In the genomic region with DNA sequence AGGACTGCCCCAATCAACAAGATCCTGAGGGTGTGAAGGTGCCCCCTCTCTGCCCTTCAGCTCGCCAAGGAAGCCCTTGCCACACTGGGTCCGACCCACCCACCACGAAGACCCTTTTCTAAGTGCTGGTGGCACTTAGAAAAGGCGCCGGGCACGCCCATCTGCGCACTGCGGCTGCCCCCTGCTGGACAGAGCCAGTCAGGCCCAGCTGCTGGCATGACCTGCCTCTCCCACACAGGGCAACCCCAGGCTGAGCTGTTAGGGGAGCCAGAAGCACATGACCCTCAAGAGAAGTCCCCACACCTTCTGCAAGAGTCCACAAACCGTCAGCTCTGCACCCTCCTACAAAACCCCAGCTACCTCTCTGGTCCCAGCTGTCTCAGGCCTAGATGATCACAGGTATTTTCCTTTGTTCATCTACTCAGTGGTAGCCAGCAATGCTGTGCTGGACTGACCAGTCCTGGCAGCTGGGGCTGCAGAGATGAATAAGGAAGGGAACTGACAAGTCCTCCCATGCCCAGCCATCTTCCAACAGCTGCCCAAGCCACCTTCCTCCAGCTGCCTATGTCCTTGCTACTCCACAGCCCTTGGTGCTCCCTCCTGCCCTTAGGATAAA, we compare ENCODE assay signal across 9 cellular contexts. TPM values are rescaled to one million over a fixed set of nuclear protein-coding genes. Genes with fewer than 3 reads are reported as not detected.
A peak's percentile ranks its signal among the peaks of the same experiment; 100 is the strongest.
DNase-seq lines count a peak whose midpoint lies in the region; ATAC-seq, FAIRE-seq and TF ChIP-seq lines count a peak whose summit lies in the region.
"Had no signal": no experiment of that assay in that cellular context is flagged by ENCODE, and none has a peak within 500 bp of the region (broad histone marks: within the 10 kb centered on the region; RNA-seq: fewer than 3 reads in every experiment).

No MANE protein-coding gene starts in this region.

- H3K27me3 ChIP-seq in K562 (ENCODE audit: control insufficient read depth in 2 of 2, insufficient read depth in 2 of 2, low read length in 2 of 2) = peaks cover 21 to 60% of the 10 kb centered on the region in 2 experiments; a peak in 4 of 5 replicates
- H3K27me3 ChIP-seq: BLaER1 treated with 17β-estradiol and CSF1 and Interleukin-3, amounts not matched to agents 10 nM and 100 nM had no signal

- H3K4me1 ChIP-seq in K562 (replicated peaks in 1 of 2; ENCODE audit: control insufficient read depth in 2 of 2, insufficient read depth in 2 of 2, low read length in 2 of 2) = peaks cover 0 to 9% of the 10 kb centered on the region in 2 experiments; a peak in 3 of 5 replicates

- H3K9me3 ChIP-seq in K562 (replicated peaks; ENCODE audit: control insufficient read depth, insufficient read depth, low read depth, low read length) = no peaks in the 10 kb centered on the region; the same call in 1 of the 2 replicates
- H3K9me3 ChIP-seq: BLaER1 treated with 17β-estradiol and CSF1 and Interleukin-3, amounts not matched to agents 10 nM and 100 nM had no signal

- H3K36me3 ChIP-seq in K562 (ENCODE audit: control insufficient read depth, insufficient read depth, low read length) = no peaks in the 10 kb centered on the region
- H3K36me3 ChIP-seq: BLaER1 treated with 17β-estradiol and CSF1 and Interleukin-3, amounts not matched to agents 10 nM and 100 nM had no signal

- peak overlapping the region in 1 of 2 experiments; percentile 46; a peak in 1 of 4 replicates for H3K9ac ChIP-seq in K562 (ENCODE audit: insufficient read depth in 1 of 2, low read depth in 2 of 2, low read length in 2 of 2)
- H3K9ac ChIP-seq: BLaER1 treated with 17β-estradiol and CSF1 and Interleukin-3, amounts not matched to agents 10 nM and 100 nM had no signal

- intact Hi-C loops in K562 (cut with micrococcal nuclease) = loop anchor here (1.0 to 10.0 kb wide), 6 partner anchors 43 to 880 kb away; no protein-coding TSS in a partner anchor

- peak; percentile 93 for ATAC-seq in K562
- no peak for ATAC-seq in GM19452 (IDR thresholded peaks at IDR 0.05; ENCODE audit: unreplicated experiment)

- H3K79me2 ChIP-seq in K562 (ENCODE audit: control insufficient read depth, insufficient read depth, low read length) = no peaks in the 10 kb centered on the region

- 0% methylated on average over 9 of the region's 9 CpGs for WGBS in K562 (ENCODE audit: insufficient coverage, low coverage, missing lambda C conversion rate)

- POLR2A ChIA-PET in K562 (lab: Yijun Ruan, JAX) = interaction anchor here (0.7 to 1.0 kb wide), 3 partner anchors 45 to 318 kb away, joined by 3 to 4 read pairs (median 3); no protein-coding TSS in a partner anchor

- H3K4me2 ChIP-seq in K562 (ENCODE audit: insufficient read depth, low read length) = no peak overlapping the region
- H3K4me2 ChIP-seq: BLaER1 treated with 17β-estradiol and CSF1 and Interleukin-3, amounts not matched to agents 10 nM and 100 nM had no signal

- H3K4me3 ChIP-seq in K562 = no peak overlapping the region
- H3K4me3 ChIP-seq: BLaER1 treated with 17β-estradiol and CSF1 and Interleukin-3, amounts not matched to agents 10 nM and 100 nM had no signal

- H3K9me3 Mint-ChIP-seq in immature natural killer cell = no peaks in the 10 kb centered on the region

- TF ChIP-seq RAD21 in K562 (CRISPR knock-in tag; conservative IDR thresholded peaks at IDR 0.05 in 1 of 2, IDR thresholded peaks at IDR 0.05 in 1 of 2) = peak; percentile 87 to 96

- no peak for TF ChIP-seq POLR2A in K562 (conservative IDR thresholded peaks at IDR 0.05)

- H3K4me3 Mint-ChIP-seq in immature natural killer cell = no peak overlapping the region

- no peak overlapping the region for H3K27ac Mint-ChIP-seq in immature natural killer cell

- peak; percentile 92 to 97 (median 95) for TF ChIP-seq CTCF in K562 (IDR thresholded peaks at IDR 0.05 in 2 of 3, conservative IDR thresholded peaks at IDR 0.05 in 1 of 3; ENCODE audit: insufficient read depth in 2 of 3, low read depth in 1 of 3, low read length in 3 of 3)

- DNase-seq in NCI-H187 (lab: John Stamatoyannopoulos, UW) (peak; percentile 11 to 20), NCI-H187 treated with DMSO at 0.1 percent for 48 hours (lab: John Stamatoyannopoulos, UW) (no peak), NCI-H1105 (lab: John Stamatoyannopoulos, UW) (peak; percentile 46), UCSD-AML1 (lab: John Stamatoyannopoulos, UW; ENCODE audit: unreplicated experiment) (peak; percentile 61), K562 (ENCODE audit: extremely low read depth in 1 of 4, low spot score in 3 of 4) (peak; percentile 78 to 90 (median 88)), immature natural killer cell (peak; percentile 36 to 51 (median 38))
- DNase-seq in stimulated activated CD4-positive, alpha-beta T cell treated with anti-CD3 and anti-CD28 coated beads, Interleukin-1b, Interleukin-23, amount 100 ng/mL, for 24 hours (ENCODE audit: low read depth in 4 of 4, low spot score in 1 of 4) = peak; percentile 48 to 64 (median 52)

- no peaks in the 10 kb centered on the region for H3K9me1 ChIP-seq in K562 (ENCODE audit: control insufficient read depth, insufficient read depth, low read length)

- H4K20me1 ChIP-seq in K562 (replicated peaks; ENCODE audit: control insufficient read depth, insufficient read depth, low read length) = peaks cover 14% of the 10 kb centered on the region

- H3K36me3 Mint-ChIP-seq in immature natural killer cell = no peaks in the 10 kb centered on the region

- H3K27me3 Mint-ChIP-seq in immature natural killer cell (ENCODE audit: low read depth in 3 of 3) = peaks cover 0 to 4% (median 2%) of the 10 kb centered on the region in 3 donors

- H3K27ac ChIP-seq in K562 (ENCODE audit: extremely low read depth, low read depth, low read length) = no peak overlapping the region
- H3K27ac ChIP-seq: BLaER1 treated with 17β-estradiol and CSF1 and Interleukin-3, amounts not matched to agents 10 nM and 100 nM had no signal

- no peak for TF ChIP-seq EP300 in K562 (IDR thresholded peaks at IDR 0.05; ENCODE audit: low read length)

- H3K4me1 Mint-ChIP-seq in immature natural killer cell = no peaks in the 10 kb centered on the region

- CTCF ChIA-PET in K562 (lab: Yijun Ruan, JAX; ENCODE audit: low intra/inter-chr PET ratio) = interaction anchor here (0.6 to 1.4 kb wide), 6 partner anchors 23 to 881 kb away, joined by 3 to 5 read pairs (median 4); no protein-coding TSS in a partner anchor

- in situ Hi-C loops in K562 (cut with MboI) = no loop called here

- BruUV-seq in K562 (replicated peaks; lab: Mats Ljungman, UMichigan) = no TSS peak

- peak; percentile 76 for FAIRE-seq in K562 (lab: Jason Lieb, UNC)

- no peak overlapping the region for H2AFZ ChIP-seq in K562 (ENCODE audit: low read depth, low read length)

TF ChIP-seq in K562, 482 proteins besides CTCF, POLR2A, EP300 and RAD21 (continues in another document):
- TF ChIP-seq ZNF165 (CRISPR knock-in tag; IDR thresholded peaks at IDR 0.05; ENCODE audit: borderline replicate concordance) (no peak), SNIP1 (IDR thresholded peaks at IDR 0.05; ENCODE audit: low read depth) (no peak), ETV1 (tag; conservative IDR thresholded peaks at IDR 0.05; ENCODE audit: low read depth) (no peak), ZBTB7A (IDR thresholded peaks at IDR 0.05; ENCODE audit: borderline replicate concordance, control insufficient read depth, low read depth, low read length) (peak; percentile 33; the same call in 1 of the 2 replicates), TFAP4 (CRISPR knock-in tag; IDR thresholded peaks at IDR 0.05; ENCODE audit: borderline replicate concordance) (peak; percentile 80; the same call in 1 of the 2 replicates), ELF1 (tag; IDR thresholded peaks at IDR 0.05) (no peak)
- TF ChIP-seq, protein P1, sequence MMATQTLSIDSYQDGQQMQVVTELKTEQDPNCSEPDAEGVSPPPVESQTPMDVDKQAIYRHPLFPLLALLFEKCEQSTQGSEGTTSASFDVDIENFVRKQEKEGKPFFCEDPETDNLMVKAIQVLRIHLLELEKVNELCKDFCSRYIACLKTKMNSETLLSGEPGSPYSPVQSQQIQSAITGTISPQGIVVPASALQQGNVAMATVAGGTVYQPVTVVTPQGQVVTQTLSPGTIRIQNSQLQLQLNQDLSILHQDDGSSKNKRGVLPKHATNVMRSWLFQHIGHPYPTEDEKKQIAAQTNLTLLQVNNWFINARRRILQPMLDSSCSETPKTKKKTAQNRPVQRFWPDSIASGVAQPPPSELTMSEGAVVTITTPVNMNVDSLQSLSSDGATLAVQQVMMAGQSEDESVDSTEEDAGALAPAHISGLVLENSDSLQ (IDR thresholded peaks at IDR 0.05) = no peak

RNA-seq across cellular contexts. Expression of gene ZC3H12A, which starts 40.0 kb away (rescaled TPM):
- 19.0 and 54.2 TPM in 2 replicates for total RNA-seq in K562 (2011; cell fraction: chromatin; rRNA removed; ENCODE audit: low replicate concordance)
- 40.7 and 45.7 TPM in 2 replicates for total RNA-seq in K562 (2011; cell fraction: nucleolus; rRNA removed)
- total RNA-seq in K562 (2011; cell fraction: nucleoplasm; rRNA removed) = 23.7 and 24.1 TPM in 2 replicates
- total RNA-seq in K562 (2014; rRNA removed) (9.3 and 9.4 TPM in 2 replicates), K562 (2014; rRNA removed; fragmentation: Illumina TruSeq; extraction: Trizol) (1.2 and 1.7 TPM in 2 replicates), K562 (2015; rRNA removed; fragmentation: Illumina TruSeq; extraction: Trizol) (6.7 and 7.1 TPM in 2 replicates), K562 (2021) (9.4 and 11.4 TPM in 2 replicates)
- polyA plus RNA-seq in K562 (2011; rRNA removed) (7.0 and 8.6 TPM in 2 replicates), K562 (2014; fragmentation: Illumina TruSeq; extraction: Trizol) (4.9 and 6.5 TPM in 2 replicates), K562 (2014; fragmentation: Nextera tagmentation; extraction: Ambion mirVana) (under 1 TPM; 0.14 to 0.22 TPM), K562 (2014; rRNA removed) (9.1 and 11.1 TPM in 2 replicates), immature natural killer cell (10 to 100 TPM in 2 of 3 donors, 1 to 10 TPM in 1; 9.6 to 14.6 (median 13.1) TPM)
- polyA plus RNA-seq in K562 (2011; cell fraction: cytosol; rRNA removed) = 8.3 and 15.3 TPM in 2 replicates
- polyA plus RNA-seq in K562 (2011; cell fraction: nucleus; rRNA removed) = 27.9 and 51.1 TPM in 2 replicates
- 6.1 and 10.9 TPM in 2 replicates for polyA plus RNA-seq in K562 (2012)
- polyA minus RNA-seq in K562 (2011; rRNA and poly(A)+ RNA removed) = 4.5 and 9.7 TPM in 2 replicates
- polyA minus RNA-seq in K562 (2011; cell fraction: cytosol; rRNA and poly(A)+ RNA removed) = 9.2 and 11.9 TPM in 2 replicates
- polyA minus RNA-seq in K562 (2011; cell fraction: nucleus; rRNA and poly(A)+ RNA removed) = 23.2 and 24.4 TPM in 2 replicates
